In the genomic region with DNA sequence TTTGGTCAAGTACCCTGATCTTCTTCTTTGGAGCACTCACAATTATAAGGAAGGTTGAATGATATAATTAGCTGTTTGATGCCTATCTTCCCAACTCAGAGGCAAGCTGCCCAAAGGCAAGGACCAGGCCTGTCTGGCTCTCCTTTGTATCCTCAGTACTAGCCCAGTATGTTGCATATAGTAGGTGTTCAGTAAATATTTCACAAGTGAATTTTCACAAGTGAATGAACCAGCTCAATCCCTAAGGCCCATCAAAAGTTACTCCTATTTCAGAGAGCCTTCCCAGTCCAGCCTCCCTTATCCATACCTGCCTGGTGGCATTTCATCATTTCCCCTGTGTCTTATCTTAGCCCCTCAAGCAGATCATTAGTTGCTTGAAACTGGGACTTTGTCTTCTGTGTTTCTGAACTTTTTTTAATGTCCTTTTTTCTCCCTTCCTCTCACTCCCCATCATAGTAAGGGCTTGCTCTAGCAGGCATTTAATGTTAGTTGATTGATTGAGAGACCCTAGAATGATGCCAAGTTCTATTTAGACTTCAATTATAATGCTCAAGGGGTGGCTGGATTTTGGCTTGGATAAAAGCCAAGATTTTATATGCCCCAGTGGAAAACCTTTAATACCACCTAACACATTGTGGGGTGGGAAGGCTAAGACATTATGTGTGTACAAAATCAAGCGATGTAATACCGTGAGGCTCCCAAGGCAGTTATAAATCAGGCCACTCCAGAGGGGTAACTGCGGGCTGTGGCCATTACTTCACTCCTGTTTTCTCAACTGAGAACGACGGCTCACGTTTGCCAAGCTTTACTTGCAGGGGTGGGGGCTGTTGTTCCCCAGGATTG, we compare ENCODE assay signal across 14 cellular contexts. TPM values are rescaled to one million over a fixed set of nuclear protein-coding genes. Genes with fewer than 3 reads are reported as not detected.
A peak's percentile ranks its signal among the peaks of the same experiment; 100 is the strongest.
DNase-seq lines count a peak whose midpoint lies in the region; ATAC-seq and TF ChIP-seq lines count a peak whose summit lies in the region.
"Had no signal": no experiment of that assay in that cellular context is flagged by ENCODE, and none has a peak within 500 bp of the region (broad histone marks: within the 10 kb centered on the region; RNA-seq: fewer than 3 reads in every experiment).

No MANE protein-coding gene starts in this region.

- H3K27me3 ChIP-seq in esophagus muscularis mucosa (no peaks in the 10 kb centered on the region), stomach smooth muscle (ENCODE audit: control insufficient read depth in 1 of 2, insufficient read depth in 2 of 2, low read length in 2 of 2) (no peaks in the 10 kb centered on the region)
- H3K27me3 ChIP-seq: BLaER1 treated with 17β-estradiol and CSF1 and Interleukin-3, amounts not matched to agents 10 nM and 100 nM had no signal

- TF ChIP-seq EP300 in esophagus muscularis mucosa (IDR thresholded peaks at IDR 0.05) = no peak

- no peak for TF ChIP-seq CTCF in esophagus muscularis mucosa (IDR thresholded peaks at IDR 0.05)

- H3K36me3 ChIP-seq in esophagus muscularis mucosa (no peaks in the 10 kb centered on the region), stomach smooth muscle (ENCODE audit: control insufficient read depth in 2 of 2, insufficient read depth in 2 of 2, low read length in 2 of 2) (no peaks in the 10 kb centered on the region)
- H3K36me3 ChIP-seq: BLaER1 treated with 17β-estradiol and CSF1 and Interleukin-3, amounts not matched to agents 10 nM and 100 nM had no signal

- H3K9me3 ChIP-seq in esophagus muscularis mucosa = no peaks in the 10 kb centered on the region
- H3K9me3 ChIP-seq in stomach smooth muscle (ENCODE audit: control insufficient read depth in 2 of 2, low read length in 2 of 2) = no peaks in the 10 kb centered on the region
- H3K9me3 ChIP-seq: BLaER1 treated with 17β-estradiol and CSF1 and Interleukin-3, amounts not matched to agents 10 nM and 100 nM had no signal

- H3K4me3 ChIP-seq in esophagus muscularis mucosa (no peak overlapping the region), stomach smooth muscle (ENCODE audit: low read length in 2 of 2) (no peak overlapping the region)
- H3K4me3 ChIP-seq: BLaER1 treated with 17β-estradiol and CSF1 and Interleukin-3, amounts not matched to agents 10 nM and 100 nM had no signal

- peak; percentile 96 for DNase-seq in NCI-H1092 (lab: John Stamatoyannopoulos, UW)
- peak; percentile 89 for DNase-seq in NCI-H2171 treated with DMSO at 0.1 percent for 48 hours (lab: John Stamatoyannopoulos, UW)
- DNase-seq in esophagus muscularis mucosa (ENCODE audit: extremely low spot score) = peak; percentile 92
- DNase-seq in HuH-7 (ENCODE audit: low spot score) = no peak
- DNase-seq in D341Med (ENCODE audit: low spot score) = no peak
- DNase-seq: activated CD4-positive, alpha-beta T cell treated with anti-CD3 and anti-CD28 coated beads, Interleukin-2, amount 50 U/mL, for 1 hour; effector memory CD8-positive, alpha-beta T cell; stimulated activated CD4-positive, alpha-beta T cell treated with anti-CD3 and anti-CD28 coated beads, Interleukin-4, amount 100 ng/mL, for 4 hours; stimulated activated naive B cell treated with anti-CD40 and anti-IgM and Interleukin-4, amounts not matched to agents 10 μg/mL and 1 μg/mL and 100 μg/mL, for 72 hours; T-helper 17 cell had no signal

- H3K27ac ChIP-seq in esophagus muscularis mucosa (replicated peaks in 1 of 4) (peak overlapping the region; percentile 78 to 86 (median 80)), stomach smooth muscle (ENCODE audit: low read length) (peak overlapping the region; percentile 78)
- H3K27ac ChIP-seq: BLaER1 treated with 17β-estradiol and CSF1 and Interleukin-3, amounts not matched to agents 10 nM and 100 nM had no signal

- intact Hi-C loops in esophagus muscularis mucosa (cut with DNase I) = no loop called here

- H3K4me1 ChIP-seq in esophagus muscularis mucosa (peaks cover 12 to 57% (median 53%) of the 10 kb centered on the region in 4 donors), stomach smooth muscle (ENCODE audit: control insufficient read depth, insufficient read depth, low read length) (peaks cover 35% of the 10 kb centered on the region)
- H3K4me1 ChIP-seq: BLaER1 treated with 17β-estradiol and CSF1 and Interleukin-3, amounts not matched to agents 10 nM and 100 nM had no signal

- WGBS in esophagus muscularis mucosa = 36% methylated on average over 6 of the region's 6 CpGs

- TF ChIP-seq POLR2A in esophagus muscularis mucosa (IDR thresholded peaks at IDR 0.05; ENCODE audit: low read depth) = no peak

- H3K9ac ChIP-seq in stomach smooth muscle (ENCODE audit: low read length in 2 of 2) = peak overlapping the region in 1 of 2 donors; percentile 6
- H3K9ac ChIP-seq: BLaER1 treated with 17β-estradiol and CSF1 and Interleukin-3, amounts not matched to agents 10 nM and 100 nM had no signal

- no peak for ATAC-seq in GM18867 (IDR thresholded peaks at IDR 0.05; ENCODE audit: unreplicated experiment)
- ATAC-seq: effector memory CD8-positive, alpha-beta T cell; HCT116; stimulated activated naive B cell treated with anti-CD40 and anti-IgM and Interleukin-4, amounts not matched to agents 10 μg/mL and 1 μg/mL and 100 μg/mL, for 72 hours; T-helper 17 cell had no signal

RNA-seq across cellular contexts. Expression of gene BOC, which starts 43.2 kb away (rescaled TPM):
- total RNA-seq in esophagus muscularis mucosa = 100 to 1,000 TPM in 1 of 4 donors, 10 to 100 TPM in 3; 87.2 to 119 (median 90.8) TPM
- total RNA-seq: T-helper 17 cell had no signal

Comparison
In these comparisons a context has a peak if more than half of its experiments do, and no peak if none do; other contexts are left out.
1. DNase-seq: peak in NCI-H1092 (single experiment), NCI-H2171 treated with DMSO at 0.1 percent for 48 hours (single experiment) and esophagus muscularis mucosa (single experiment); none in HuH-7 (single experiment) and D341Med (single experiment).